In the genomic region with DNA sequence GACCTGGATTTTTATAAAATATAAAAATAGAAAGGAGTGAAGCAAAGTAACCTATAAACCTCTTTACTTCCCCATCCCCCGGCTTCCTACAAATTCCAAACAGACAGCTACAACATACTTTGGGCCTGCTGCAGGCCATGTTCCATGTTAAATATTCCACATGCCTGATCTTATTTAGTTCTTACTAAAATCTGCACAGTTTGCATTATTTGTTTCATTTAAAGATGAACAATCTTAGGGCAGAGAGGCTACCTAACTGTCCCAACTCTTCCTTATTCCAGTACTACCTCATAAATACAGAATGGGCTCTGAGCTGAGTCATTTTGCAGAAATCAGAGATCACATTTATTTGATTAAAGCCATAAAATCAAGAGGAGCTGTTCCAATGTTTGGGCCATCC, we compare ENCODE assay signal across 38 cellular contexts.
"Had no signal": no experiment of that assay in that cellular context is flagged by ENCODE, and none has a peak within 500 bp of the region (broad histone marks: within the 10 kb centered on the region; RNA-seq: fewer than 3 reads in every experiment).

No MANE protein-coding gene starts in this region.

- DNase-seq: activated B cell treated with CpG ODN at 0.5 μM for 24 hours; activated CD4-positive, alpha-beta memory T cell treated with anti-CD3 and anti-CD28 coated beads for 36 hours; activated CD4-positive, alpha-beta T cell treated with anti-CD3 and anti-CD28 coated beads for 4 hours; activated CD4-positive, alpha-beta T cell treated with anti-CD3 and anti-CD28 coated beads, Interleukin-2, amount 10 ng/mL, durations not matched to agents 24 days and 14 days; activated CD4-positive, alpha-beta T cell treated with anti-CD3 and anti-CD28 coated beads, Interleukin-2, amount 50 U/mL, for 1 hour; activated CD4-positive, alpha-beta T cell treated with anti-CD3 and anti-CD28 coated beads, Interleukin-2, amount 50 U/mL, for 4 hours; activated CD4-positive, CD25-positive, alpha-beta regulatory T cell treated with anti-CD3 and anti-CD28 coated beads, Interleukin-2, amount 50 U/mL, for 72 hours; activated CD8-positive, alpha-beta memory T cell treated with anti-CD3 and anti-CD28 coated beads, Interleukin-2, amount 50 U/mL, for 4 hours; activated CD8-positive, alpha-beta T cell treated with anti-CD3 and anti-CD28 coated beads for 36 hours; activated effector memory CD4-positive, alpha-beta T cell treated with anti-CD3 and anti-CD28 coated beads, Interleukin-2, amount 50 U/mL, for 16 hours; activated gamma-delta T cell treated with Interleukin-2 at 50 U/mL for 16 hours; activated naive CD4-positive, alpha-beta T cell; activated naive CD4-positive, alpha-beta T cell treated with anti-CD3 and anti-CD28 coated beads for 36 hours; activated naive CD4-positive, alpha-beta T cell treated with anti-CD3 and anti-CD28 coated beads, Interleukin-2, amount 50 U/mL, for 16 hours; activated naive CD8-positive, alpha-beta T cell treated with anti-CD3 and anti-CD28 coated beads for 36 hours; activated T-cell treated with anti-CD3 and anti-CD28 coated beads for 4 hours; activated T-cell treated with anti-CD3 and anti-CD28 coated beads, Interleukin-2, amount 50 U/mL, for 1 hour; activated T-cell treated with anti-CD3 and anti-CD28 coated beads, Interleukin-2, amount 50 U/mL, for 4 hours; activated T-cell treated with anti-CD3 and anti-CD28 coated beads, Interleukin-2, amount 50 U/mL, for 72 hours; adrenal gland; amniotic stem cell; aorta; body of pancreas; brain microvascular endothelial cell; caudate nucleus; cerebellar nuclear complex; T-helper 2 cell; T-helper 9 cell had no signal

- H3K4me1 ChIP-seq: adrenal gland, body of pancreas, breast epithelium had no signal

- H3K27ac ChIP-seq: adrenal gland, body of pancreas, brain microvascular endothelial cell, breast epithelium, VCaP had no signal

- H3K27ac Mint-ChIP-seq: activated B cell treated with CpG ODN at 0.5 μM for 24 hours; activated CD4-positive, alpha-beta memory T cell treated with anti-CD3 and anti-CD28 coated beads for 36 hours; activated CD4-positive, alpha-beta T cell treated with anti-CD3 and anti-CD28 coated beads, Interleukin-2, amount 10 ng/mL, durations not matched to agents 24 days and 14 days; activated CD8-positive, alpha-beta T cell treated with anti-CD3 and anti-CD28 coated beads for 36 hours; activated naive CD4-positive, alpha-beta T cell treated with anti-CD3 and anti-CD28 coated beads for 36 hours; activated naive CD4-positive, alpha-beta T cell treated with anti-CD3 and anti-CD28 coated beads, Interleukin-2, amount 50 U/mL, for 72 hours; activated naive CD8-positive, alpha-beta T cell treated with anti-CD3 and anti-CD28 coated beads for 36 hours; activated T-cell treated with anti-CD3 and anti-CD28 coated beads, Interleukin-2, amount 50 U/mL, for 72 hours; activated T-helper 1 cell treated with anti-CD3 and anti-CD28 coated beads, Interleukin-12 subunit alpha, Interleukin-12 subunit beta, Interleukin-2, Interleukin-4 antibody, amounts not matched to agents 30 ng/mL and 10 ng/mL and 1 ng/mL, durations not matched to agents 14 hours and 24 hours and 36 hours; activated T-helper 17 cell treated with anti-CD3 and anti-CD28 coated beads, Interleukin-2, amount 50 U/mL, for 72 hours; T-helper 1 cell treated with Interleukin-12 subunit alpha and Interleukin-12 subunit beta and Interleukin-4 antibody, amounts not matched to agents 30 μg/mL and 1 μg/mL, for 36 hours; T-helper 2 cell treated with Interferon-gamma antibody and Interleukin-4, amounts not matched to agents 5 μg/mL and 100 μg/mL, for 36 hours had no signal

- FAIRE-seq: astrocyte, TTC549 had no signal

- H3K27me3 Mint-ChIP-seq: activated B cell treated with CpG ODN at 0.5 μM for 24 hours; activated CD4-positive, alpha-beta memory T cell treated with anti-CD3 and anti-CD28 coated beads for 36 hours; activated CD4-positive, alpha-beta T cell treated with anti-CD3 and anti-CD28 coated beads, Interleukin-2, amount 10 ng/mL, durations not matched to agents 24 days and 14 days; activated CD8-positive, alpha-beta T cell treated with anti-CD3 and anti-CD28 coated beads for 36 hours; activated naive CD8-positive, alpha-beta T cell treated with anti-CD3 and anti-CD28 coated beads for 36 hours; activated T-helper 17 cell treated with anti-CD3 and anti-CD28 coated beads, Interleukin-2, amount 50 U/mL, for 72 hours; central memory CD8-positive, alpha-beta T cell had no signal

- H3K4me1 Mint-ChIP-seq: activated B cell treated with CpG ODN at 0.5 μM for 24 hours; activated CD4-positive, alpha-beta T cell treated with anti-CD3 and anti-CD28 coated beads, Interleukin-2, amount 10 ng/mL, durations not matched to agents 24 days and 14 days; activated naive CD8-positive, alpha-beta T cell treated with anti-CD3 and anti-CD28 coated beads for 36 hours; activated T-helper 17 cell treated with anti-CD3 and anti-CD28 coated beads, Interleukin-2, amount 50 U/mL, for 72 hours; central memory CD8-positive, alpha-beta T cell had no signal

- H3K36me3 ChIP-seq: adrenal gland, brain microvascular endothelial cell, breast epithelium had no signal

- H3K27me3 ChIP-seq: adrenal gland, body of pancreas, brain microvascular endothelial cell, breast epithelium had no signal

- H3K4me3 ChIP-seq: adrenal gland, body of pancreas, breast epithelium had no signal

- ATAC-seq: activated CD8-positive, alpha-beta T cell treated with anti-CD3 and anti-CD28 coated beads for 36 hours; activated naive CD4-positive, alpha-beta T cell treated with anti-CD3 and anti-CD28 coated beads, Interleukin-2, amount 50 U/mL, for 72 hours; activated T-cell treated with anti-CD3 and anti-CD28 coated beads, Interleukin-2, amount 50 U/mL, for 4 hours; activated T-cell treated with anti-CD3 and anti-CD28 coated beads, Interleukin-2, amount 50 U/mL, for 72 hours; activated T-helper 17 cell treated with anti-CD3 and anti-CD28 coated beads, Interleukin-2, amount 50 U/mL, for 72 hours; body of pancreas had no signal

- H3K4me3 Mint-ChIP-seq: activated B cell treated with CpG ODN at 0.5 μM for 24 hours; activated CD4-positive, alpha-beta memory T cell treated with anti-CD3 and anti-CD28 coated beads for 36 hours; activated CD4-positive, alpha-beta T cell treated with anti-CD3 and anti-CD28 coated beads, Interleukin-2, amount 10 ng/mL, durations not matched to agents 24 days and 14 days; activated CD8-positive, alpha-beta T cell treated with anti-CD3 and anti-CD28 coated beads for 36 hours; activated naive CD4-positive, alpha-beta T cell treated with anti-CD3 and anti-CD28 coated beads for 36 hours; activated naive CD8-positive, alpha-beta T cell treated with anti-CD3 and anti-CD28 coated beads for 36 hours; activated T-cell treated with anti-CD3 and anti-CD28 coated beads, Interleukin-2, amount 50 U/mL, for 4 hours; activated T-cell treated with anti-CD3 and anti-CD28 coated beads, Interleukin-2, amount 50 U/mL, for 72 hours; activated T-helper 1 cell treated with anti-CD3 and anti-CD28 coated beads, Interleukin-12 subunit alpha, Interleukin-12 subunit beta, Interleukin-2, Interleukin-4 antibody, amounts not matched to agents 30 ng/mL and 10 ng/mL and 1 ng/mL, durations not matched to agents 14 hours and 24 hours and 36 hours; activated T-helper 17 cell treated with anti-CD3 and anti-CD28 coated beads, Interleukin-2, amount 50 U/mL, for 72 hours; central memory CD8-positive, alpha-beta T cell; T-helper 1 cell treated with Interleukin-12 subunit alpha and Interleukin-12 subunit beta and Interleukin-4 antibody, amounts not matched to agents 30 μg/mL and 1 μg/mL, for 36 hours; T-helper 2 cell treated with Interferon-gamma antibody and Interleukin-4, amounts not matched to agents 5 μg/mL and 100 μg/mL, for 36 hours had no signal

- H3K36me3 Mint-ChIP-seq: activated CD4-positive, alpha-beta memory T cell treated with anti-CD3 and anti-CD28 coated beads for 36 hours had no signal
